In genomic region chr18:34121157-34121807, GRCh38 we compare ENCODE assay signal across 17 cellular contexts.
A peak's percentile ranks its signal among the peaks of the same experiment; 100 is the strongest.
DNase-seq lines count a peak whose midpoint lies in the region; ATAC-seq and TF ChIP-seq lines count a peak whose summit lies in the region.
"Had no signal": no experiment of that assay in that cellular context is flagged by ENCODE, and none has a peak within 500 bp of the region (broad histone marks: within the 10 kb centered on the region; RNA-seq: fewer than 3 reads in every experiment).

No MANE protein-coding gene starts in this region.

- no peaks in the 10 kb centered on the region for H3K27me3 ChIP-seq in BLaER1 treated with 17β-estradiol and CSF1 and Interleukin-3, amounts not matched to agents 10 nM and 100 nM
- no peaks in the 10 kb centered on the region for H3K27me3 ChIP-seq in body of pancreas
- H3K27me3 ChIP-seq in liver (ENCODE audit: control insufficient read depth in 4 of 4, insufficient read depth in 4 of 4, low read length in 3 of 4): no peaks in the 10 kb centered on the region
- H3K27me3 ChIP-seq in endodermal cell (ENCODE audit: control insufficient read depth, insufficient read depth, low read length, poor library complexity, severe bottlenecking): peaks cover 6% of the 10 kb centered on the region
- H3K27me3 ChIP-seq: gastrocnemius medialis, MG63 had no signal

- no peak overlapping the region for H3K27ac ChIP-seq in BLaER1 treated with 17β-estradiol and CSF1 and Interleukin-3, amounts not matched to agents 10 nM and 100 nM
- H3K27ac ChIP-seq in body of pancreas: peak overlapping the region in 1 of 4 donors; percentile 0
- peak overlapping the region; percentile 55 to 78 for H3K27ac ChIP-seq in liver (ENCODE audit: low read depth in 1 of 2, low read length in 2 of 2)
- no peak overlapping the region for H3K27ac ChIP-seq in endodermal cell (ENCODE audit: low read depth, low read length)
- H3K27ac ChIP-seq: gastrocnemius medialis, thoracic aorta had no signal

- no peak overlapping the region for H3K27ac Mint-ChIP-seq in endodermal cell
- H3K27ac Mint-ChIP-seq: activated CD4-positive, alpha-beta T cell treated with anti-CD3 and anti-CD28 coated beads, Interleukin-2, amount 10 ng/mL, durations not matched to agents 24 days and 14 days; activated naive CD8-positive, alpha-beta T cell treated with anti-CD3 and anti-CD28 coated beads for 36 hours; CD4-positive, alpha-beta memory T cell; naive B cell had no signal

- no peak for TF ChIP-seq POLR2A in body of pancreas (IDR thresholded peaks at IDR 0.05)

- peak; percentile 24 for DNase-seq in LoVo (ENCODE audit: low spot score)
- no peak for DNase-seq in body of pancreas
- DNase-seq in stimulated activated CD4-positive, alpha-beta T cell treated with anti-CD3 and anti-CD28 coated beads, Interleukin-4, amount 100 ng/mL, for 1 hour: no peak
- no peak for DNase-seq in endodermal cell
- DNase-seq: activated CD4-positive, alpha-beta T cell treated with anti-CD3 and anti-CD28 coated beads, Interleukin-2, amount 10 ng/mL, durations not matched to agents 24 days and 14 days; activated naive CD8-positive, alpha-beta T cell treated with anti-CD3 and anti-CD28 coated beads for 36 hours; CD4-positive, alpha-beta memory T cell; gastrocnemius medialis; MG63; naive B cell; stimulated activated CD4-positive, alpha-beta T cell treated with anti-CD3 and anti-CD28 coated beads, Interleukin-2, amount 100 ng/mL, for 48 hours had no signal

- no peaks in the 10 kb centered on the region for H3K36me3 ChIP-seq in BLaER1 treated with 17β-estradiol and CSF1 and Interleukin-3, amounts not matched to agents 10 nM and 100 nM
- H3K36me3 ChIP-seq in body of pancreas (replicated peaks in 1 of 2; ENCODE audit: insufficient read depth in 1 of 2, low read depth in 2 of 2): no peaks in the 10 kb centered on the region
- H3K36me3 ChIP-seq in liver (ENCODE audit: control insufficient read depth in 4 of 4, insufficient read depth in 3 of 4, low read depth in 1 of 4, low read length in 3 of 4): no peaks in the 10 kb centered on the region
- no peaks in the 10 kb centered on the region for H3K36me3 ChIP-seq in endodermal cell (ENCODE audit: control insufficient read depth, insufficient read depth, low read length)
- H3K36me3 ChIP-seq: gastrocnemius medialis, MG63, thoracic aorta had no signal

- no peak overlapping the region for H3K4me3 Mint-ChIP-seq in endodermal cell
- H3K4me3 Mint-ChIP-seq: activated CD4-positive, alpha-beta T cell treated with anti-CD3 and anti-CD28 coated beads, Interleukin-2, amount 10 ng/mL, durations not matched to agents 24 days and 14 days; activated naive CD8-positive, alpha-beta T cell treated with anti-CD3 and anti-CD28 coated beads for 36 hours; CD4-positive, alpha-beta memory T cell; naive B cell had no signal

- no peak overlapping the region for H3K4me3 ChIP-seq in BLaER1 treated with 17β-estradiol and CSF1 and Interleukin-3, amounts not matched to agents 10 nM and 100 nM
- H3K4me3 ChIP-seq in body of pancreas: no peak overlapping the region
- peak overlapping the region; percentile 21 to 26 (median 22) for H3K4me3 ChIP-seq in liver (ENCODE audit: low read depth in 1 of 3, low read length in 3 of 3)
- H3K4me3 ChIP-seq in endodermal cell (ENCODE audit: low read length): no peak overlapping the region
- H3K4me3 ChIP-seq: gastrocnemius medialis, MG63, thoracic aorta had no signal

- H3K36me3 Mint-ChIP-seq in endodermal cell (ENCODE audit: low read depth): no peaks in the 10 kb centered on the region
- H3K36me3 Mint-ChIP-seq: activated naive CD8-positive, alpha-beta T cell treated with anti-CD3 and anti-CD28 coated beads for 36 hours; CD4-positive, alpha-beta memory T cell; naive B cell had no signal

- peaks cover 0 to 12% (median 6%) of the 10 kb centered on the region in 10 experiments; a peak in 12 of 20 replicates for H3K4me1 ChIP-seq in BLaER1 treated with 17β-estradiol and CSF1 and Interleukin-3, amounts not matched to agents 10 nM and 100 nM
- H3K4me1 ChIP-seq in body of pancreas (peaks cover 6% of the 10 kb centered on the region), liver (ENCODE audit: control insufficient read depth in 4 of 4, insufficient read depth in 4 of 4, low read length in 3 of 4) (peaks cover 0 to 28% (median 16%) of the 10 kb centered on the region in 4 donors), endodermal cell (ENCODE audit: control insufficient read depth, insufficient read depth, low read length) (no peaks in the 10 kb centered on the region)
- H3K4me1 ChIP-seq: gastrocnemius medialis had no signal

- H3K9me3 ChIP-seq in BLaER1 treated with 17β-estradiol and CSF1 and Interleukin-3, amounts not matched to agents 10 nM and 100 nM (replicated peaks in 1 of 11): no peaks in the 10 kb centered on the region
- no peaks in the 10 kb centered on the region for H3K9me3 ChIP-seq in body of pancreas
- H3K9me3 ChIP-seq in liver (ENCODE audit: control insufficient read depth in 4 of 4, low read length in 3 of 4): no peaks in the 10 kb centered on the region
- H3K9me3 ChIP-seq in endodermal cell (ENCODE audit: control insufficient read depth, low read length): no peaks in the 10 kb centered on the region
- H3K9me3 ChIP-seq: gastrocnemius medialis, MG63, thoracic aorta had no signal

- no peak for TF ChIP-seq CTCF in body of pancreas (IDR thresholded peaks at IDR 0.05)
- TF ChIP-seq CTCF in liver (IDR thresholded peaks at IDR 0.05; ENCODE audit: low read depth, low read length, missing input control): no peak
- TF ChIP-seq CTCF in endodermal cell (conservative IDR thresholded peaks at IDR 0.05): no peak

- H3K27me3 Mint-ChIP-seq in endodermal cell (ENCODE audit: insufficient read depth): peaks cover 1% of the 10 kb centered on the region
- H3K27me3 Mint-ChIP-seq: activated CD4-positive, alpha-beta T cell treated with anti-CD3 and anti-CD28 coated beads, Interleukin-2, amount 10 ng/mL, durations not matched to agents 24 days and 14 days; activated naive CD8-positive, alpha-beta T cell treated with anti-CD3 and anti-CD28 coated beads for 36 hours; CD4-positive, alpha-beta memory T cell; naive B cell had no signal

- no peaks in the 10 kb centered on the region for H3K9me3 Mint-ChIP-seq in endodermal cell
- H3K9me3 Mint-ChIP-seq: activated CD4-positive, alpha-beta T cell treated with anti-CD3 and anti-CD28 coated beads, Interleukin-2, amount 10 ng/mL, durations not matched to agents 24 days and 14 days; activated naive CD8-positive, alpha-beta T cell treated with anti-CD3 and anti-CD28 coated beads for 36 hours; naive B cell had no signal

- peaks cover 5% of the 10 kb centered on the region for H3K4me1 Mint-ChIP-seq in endodermal cell
- H3K4me1 Mint-ChIP-seq: activated CD4-positive, alpha-beta T cell treated with anti-CD3 and anti-CD28 coated beads, Interleukin-2, amount 10 ng/mL, durations not matched to agents 24 days and 14 days; activated naive CD8-positive, alpha-beta T cell treated with anti-CD3 and anti-CD28 coated beads for 36 hours; CD4-positive, alpha-beta memory T cell; naive B cell had no signal

- ATAC-seq in body of pancreas: peak; percentile 69
- ATAC-seq in GM18867 (IDR thresholded peaks at IDR 0.05; ENCODE audit: unreplicated experiment): no peak
- ATAC-seq in GM18868 (IDR thresholded peaks at IDR 0.05; ENCODE audit: unreplicated experiment): no peak
- ATAC-seq: gastrocnemius medialis, Right ventricle myocardium inferior had no signal

- H3K9ac ChIP-seq in BLaER1 treated with 17β-estradiol and CSF1 and Interleukin-3, amounts not matched to agents 10 nM and 100 nM: no peak overlapping the region
- H3K9ac ChIP-seq in liver (ENCODE audit: low read depth in 1 of 2, low read length in 2 of 2) (peak overlapping the region in 1 of 2 donors; percentile 10), endodermal cell (ENCODE audit: extremely low read depth, low read length, poor library complexity, severe bottlenecking) (no peak overlapping the region)

- intact Hi-C loops in body of pancreas (cut with DNase I): no loop called here

- 17 to 22% methylated on average over 4 of the region's 4 CpGs for WGBS in body of pancreas, 2 donors
- WGBS in liver: 16% methylated on average over 4 of the region's 4 CpGs
- 63 to 70% methylated on average over 3 to 4 of the region's 4 CpGs for WGBS in endodermal cell (ENCODE audit: insufficient coverage in 1 of 2, insufficient read length in 1 of 2), 2 experiments

- no peaks in the 10 kb centered on the region for H4K20me1 ChIP-seq in BLaER1 treated with 17β-estradiol and CSF1 and Interleukin-3, amounts not matched to agents 10 nM and 100 nM

- TF ChIP-seq RAD21 in liver (IDR thresholded peaks at IDR 0.05): peak in 1 of 2 donors; percentile 5

- peak overlapping the region in 7 of 11 experiments; percentile 8 to 38 (median 23); a peak in 8 of 22 replicates for H3K4me2 ChIP-seq in BLaER1 treated with 17β-estradiol and CSF1 and Interleukin-3, amounts not matched to agents 10 nM and 100 nM

TF ChIP-seq in liver, 16 proteins besides CTCF, POLR2A, EP300 and RAD21 (continues in another document):
- peak; percentile 31 for TF ChIP-seq YY1 (IDR thresholded peaks at IDR 0.05)
- TF ChIP-seq NR2F2 (IDR thresholded peaks at IDR 0.05): no peak
- TF ChIP-seq ZBTB33 (IDR thresholded peaks at IDR 0.05): no peak
- TF ChIP-seq EGR1 (IDR thresholded peaks at IDR 0.05; ENCODE audit: low read depth in 2 of 2): no peak
- TF ChIP-seq, protein P1, sequence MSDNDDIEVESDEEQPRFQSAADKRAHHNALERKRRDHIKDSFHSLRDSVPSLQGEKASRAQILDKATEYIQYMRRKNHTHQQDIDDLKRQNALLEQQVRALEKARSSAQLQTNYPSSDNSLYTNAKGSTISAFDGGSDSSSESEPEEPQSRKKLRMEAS (IDR thresholded peaks at IDR 0.05): no peak
- peak; percentile 86 to 90 for TF ChIP-seq HNF4A (conservative IDR thresholded peaks at IDR 0.05)
- peak; percentile 87 for TF ChIP-seq SP1 (IDR thresholded peaks at IDR 0.05)
- TF ChIP-seq, protein P2, sequence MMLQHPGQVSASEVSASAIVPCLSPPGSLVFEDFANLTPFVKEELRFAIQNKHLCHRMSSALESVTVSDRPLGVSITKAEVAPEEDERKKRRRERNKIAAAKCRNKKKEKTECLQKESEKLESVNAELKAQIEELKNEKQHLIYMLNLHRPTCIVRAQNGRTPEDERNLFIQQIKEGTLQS (IDR thresholded peaks at IDR 0.05): peak; percentile 81
- peak; percentile 20 for TF ChIP-seq FOXA2 (IDR thresholded peaks at IDR 0.05)

Comparison
In these comparisons a context has a peak if more than half of its experiments do, and no peak if none do; other contexts are left out.
1. H3K27ac ChIP-seq: peak in liver (2 of 2); none in BLaER1 treated with 17β-estradiol and CSF1 and Interleukin-3, amounts not matched to agents 10 nM and 100 nM (0 of 11) and endodermal cell (single experiment).
2. H3K4me3 ChIP-seq: peak in liver (3 of 3); none in BLaER1 treated with 17β-estradiol and CSF1 and Interleukin-3, amounts not matched to agents 10 nM and 100 nM (0 of 10), body of pancreas (0 of 2) and endodermal cell (single experiment).